In the genomic region with DNA sequence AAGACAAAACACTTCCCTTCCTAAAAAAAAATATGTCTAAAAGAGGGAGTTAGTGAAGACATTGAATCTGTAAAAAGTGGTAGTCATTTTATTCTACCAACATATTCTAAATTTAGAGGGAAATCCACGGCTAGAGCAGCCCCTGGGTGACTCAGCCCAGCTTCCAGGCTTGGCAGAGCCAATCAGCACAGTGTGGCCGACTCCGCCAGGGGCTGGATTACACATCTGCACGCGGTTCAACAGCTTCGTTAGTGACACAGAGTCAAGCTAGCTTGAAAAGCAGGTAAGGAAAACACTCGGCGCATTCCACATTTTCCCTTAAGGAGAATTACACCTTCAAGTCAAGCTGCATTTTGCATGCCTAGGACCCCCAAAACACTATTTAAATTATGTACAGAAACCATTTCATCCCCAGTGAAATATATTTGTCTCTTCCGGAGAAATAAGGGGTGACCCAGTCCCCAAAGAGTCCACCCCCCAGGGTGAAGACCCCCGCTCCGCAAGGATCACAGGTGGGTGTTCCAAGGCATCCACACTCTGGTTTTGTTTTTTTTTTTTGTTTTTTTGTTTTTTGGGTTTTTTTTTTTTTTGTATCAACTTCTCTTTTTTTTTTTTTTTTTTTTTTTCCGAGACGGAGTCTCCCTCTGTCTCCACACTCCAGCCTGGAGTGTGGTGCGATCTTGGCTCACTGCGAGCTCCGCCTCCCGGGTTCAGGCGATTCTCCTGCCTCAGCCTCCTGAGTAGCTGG, we compare ENCODE assay signal across 9 cellular contexts. TPM values are rescaled to one million over a fixed set of nuclear protein-coding genes. Genes with fewer than 3 reads are reported as not detected.
A peak's percentile ranks its signal among the peaks of the same experiment; 100 is the strongest.
DNase-seq lines count a peak whose midpoint lies in the region; ATAC-seq and TF ChIP-seq lines count a peak whose summit lies in the region.
"Had no signal": no experiment of that assay in that cellular context is flagged by ENCODE, and none has a peak within 500 bp of the region (broad histone marks: within the 10 kb centered on the region; RNA-seq: fewer than 3 reads in every experiment).

No MANE protein-coding gene starts in this region.

- no peak overlapping the region for H3K27ac Mint-ChIP-seq in T-helper 2 cell treated with Interferon-gamma antibody and Interleukin-4, amounts not matched to agents 5 μg/mL and 100 μg/mL, for 36 hours
- no peak overlapping the region for H3K27ac Mint-ChIP-seq in activated CD4-positive, alpha-beta memory T cell treated with anti-CD3 and anti-CD28 coated beads for 36 hours

- H3K18ac ChIP-seq in IMR-90 (ENCODE audit: low read depth, low read length), result no peak overlapping the region

- H3K9ac ChIP-seq in IMR-90 (ENCODE audit: low read depth, low read length), result no peak overlapping the region

- intact Hi-C loops in IMR-90 (cut with micrococcal nuclease), result no loop called here
- intact Hi-C loops in lower leg skin (cut with DNase I; ENCODE audit: low total_unique reads), result no loop called here
- intact Hi-C loops in activated CD4-positive, alpha-beta memory T cell treated with anti-CD3 and anti-CD28 coated beads for 36 hours (cut with micrococcal nuclease), result no loop called here

- no peak overlapping the region for H2AK9ac ChIP-seq in IMR-90 (replicated peaks; ENCODE audit: low read depth, low read length, poor library complexity)

- no peak overlapping the region for H4K91ac ChIP-seq in IMR-90 (ENCODE audit: insufficient read depth, low read depth, low read length)

- TF ChIP-seq POLR2A in IMR-90 (IDR thresholded peaks at IDR 0.05; ENCODE audit: low read depth, low read length) (no peak), lower leg skin (IDR thresholded peaks at IDR 0.05) (no peak)

- H3K56ac ChIP-seq in IMR-90 (ENCODE audit: extremely low read depth, insufficient read depth, low read length), result no peak overlapping the region

- dilution Hi-C loops in IMR-90 (cut with HindIII; ENCODE audit: low sequenced_read_pairs, unreplicated experiment), result no loop called here

- H3K27ac ChIP-seq in IMR-90 (ENCODE audit: insufficient read depth, low read length) (no peak overlapping the region), brain microvascular endothelial cell (peak overlapping the region; percentile 88)

- 61% methylated on average over 5 of the region's 18 CpGs; no CpG with 5 or more reads in 1 of the 2 experiments for WGBS in IMR-90 (ENCODE audit: extremely low coverage in 2 of 2, insufficient read length in 1 of 2), 2 experiments
- WGBS in lower leg skin, 2 donors, result 51 to 56% methylated on average over 18 of the region's 18 CpGs

- H4K5ac ChIP-seq in IMR-90 (ENCODE audit: low read depth, low read length), result no peak overlapping the region

- no peaks in the 10 kb centered on the region for H3K9me3 Mint-ChIP-seq in T-helper 2 cell treated with Interferon-gamma antibody and Interleukin-4, amounts not matched to agents 5 μg/mL and 100 μg/mL, for 36 hours
- no peaks in the 10 kb centered on the region for H3K9me3 Mint-ChIP-seq in activated CD4-positive, alpha-beta memory T cell treated with anti-CD3 and anti-CD28 coated beads for 36 hours

- ATAC-seq in IMR-90 (ENCODE audit: low read depth) (no peak), GM19324 (IDR thresholded peaks at IDR 0.05; ENCODE audit: low FRiP score, unreplicated experiment) (no peak), GM18873 (IDR thresholded peaks at IDR 0.05; ENCODE audit: low FRiP score, unreplicated experiment) (no peak)

- H2BK5ac ChIP-seq in IMR-90 (ENCODE audit: low read depth, low read length, poor library complexity, severe bottlenecking), result no peak overlapping the region

- no peaks in the 10 kb centered on the region for H4K20me1 ChIP-seq in IMR-90 (ENCODE audit: insufficient read depth, low read length)

- H3K4me2 ChIP-seq in IMR-90 (ENCODE audit: low read depth, low read length), result no peak overlapping the region

- BruUV-seq in IMR-90 (replicated peaks; lab: Mats Ljungman, UMichigan), result no TSS peak

- peaks cover 8% of the 10 kb centered on the region for H3K4me1 ChIP-seq in IMR-90 (ENCODE audit: control insufficient read depth, insufficient read depth, low read length)

- no peaks in the 10 kb centered on the region for H3K79me1 ChIP-seq in IMR-90 (ENCODE audit: low read depth in 1 of 2, low read length in 2 of 2)

- TF ChIP-seq CTCF in IMR-90 (conservative IDR thresholded peaks at IDR 0.05; ENCODE audit: low read depth, low read length) (no peak), brain microvascular endothelial cell (IDR thresholded peaks at IDR 0.05; ENCODE audit: low read depth, low read length, missing control alignments) (no peak), lower leg skin (IDR thresholded peaks at IDR 0.05) (no peak)

- H2AK5ac ChIP-seq in IMR-90 (ENCODE audit: low read depth, low read length), result no peak overlapping the region

- H3K4me1 Mint-ChIP-seq in T-helper 2 cell treated with Interferon-gamma antibody and Interleukin-4, amounts not matched to agents 5 μg/mL and 100 μg/mL, for 36 hours (ENCODE audit: low read depth), result peaks cover 6% of the 10 kb centered on the region
- H3K4me1 Mint-ChIP-seq in activated CD4-positive, alpha-beta memory T cell treated with anti-CD3 and anti-CD28 coated beads for 36 hours (ENCODE audit: low read depth), result peaks cover 17% of the 10 kb centered on the region

- in situ Hi-C loops in IMR-90 (cut with MboI; ENCODE audit: low sequenced_read_pairs), result no loop called here
- in situ Hi-C loops in brain microvascular endothelial cell (cut with HindIII; ENCODE audit: low pct_ligation_motif_present, low sequenced_read_pairs), result no loop called here

- CTCF ChIA-PET in IMR-90 (lab: Yijun Ruan, JAX), result no interaction called here
- CTCF ChIA-PET in activated CD4-positive, alpha-beta memory T cell treated with anti-CD3 and anti-CD28 coated beads for 36 hours (lab: Charles Lee), result no interaction called here

- H2BK15ac ChIP-seq in IMR-90 (ENCODE audit: low read depth, low read length), result no peak overlapping the region

- H3K36me3 Mint-ChIP-seq in T-helper 2 cell treated with Interferon-gamma antibody and Interleukin-4, amounts not matched to agents 5 μg/mL and 100 μg/mL, for 36 hours (ENCODE audit: low read depth), result no peaks in the 10 kb centered on the region
- H3K36me3 Mint-ChIP-seq in activated CD4-positive, alpha-beta memory T cell treated with anti-CD3 and anti-CD28 coated beads for 36 hours, result no peaks in the 10 kb centered on the region

- DNase-seq in A172 (ENCODE audit: low spot score), result peak; percentile 80
- DNase-seq in IMR-90, result peak; percentile 55
- peak; percentile 91 for DNase-seq in brain microvascular endothelial cell
- peak; percentile 82 to 93 for DNase-seq in lower leg skin (ENCODE audit: low spot score in 2 of 2)
- DNase-seq in T-helper 2 cell treated with Interferon-gamma antibody and Interleukin-4, amounts not matched to agents 5 μg/mL and 100 μg/mL, for 36 hours (ENCODE audit: low spot score), result no peak
- DNase-seq in activated CD4-positive, alpha-beta memory T cell treated with anti-CD3 and anti-CD28 coated beads for 36 hours, result no peak
- DNase-seq: activated CD4-positive, alpha-beta T cell treated with anti-CD3 and anti-CD28 coated beads for 4 hours had no signal

- TF ChIP-seq RAD21 in IMR-90 (IDR thresholded peaks at IDR 0.05; ENCODE audit: low read length), result no peak

- no peak overlapping the region for H4K8ac ChIP-seq in IMR-90 (ENCODE audit: low read depth in 2 of 2, low read length in 2 of 2)

- no peak overlapping the region for H3K14ac ChIP-seq in IMR-90 (replicated peaks; ENCODE audit: low read depth, low read length)

- H3K4ac ChIP-seq in IMR-90 (ENCODE audit: low read depth, low read length), result no peak overlapping the region

- H3K23ac ChIP-seq in IMR-90 (ENCODE audit: low read depth, low read length), result no peak overlapping the region

- peaks cover 12% of the 10 kb centered on the region for H3K27me3 Mint-ChIP-seq in T-helper 2 cell treated with Interferon-gamma antibody and Interleukin-4, amounts not matched to agents 5 μg/mL and 100 μg/mL, for 36 hours (ENCODE audit: low read depth)
- no peaks in the 10 kb centered on the region for H3K27me3 Mint-ChIP-seq in activated CD4-positive, alpha-beta memory T cell treated with anti-CD3 and anti-CD28 coated beads for 36 hours

- peak overlapping the region; percentile 68 for H2AFZ ChIP-seq in IMR-90 (replicated peaks; ENCODE audit: low read length, poor library complexity)

- H2BK120ac ChIP-seq in IMR-90 (ENCODE audit: low read depth, low read length), result no peak overlapping the region

- no peak overlapping the region for H3K4me3 ChIP-seq in IMR-90 (ENCODE audit: insufficient read depth, low read depth, low read length)
- H3K4me3 ChIP-seq in brain microvascular endothelial cell (ENCODE audit: low read depth, low read length), result no peak overlapping the region
- no peak overlapping the region for H3K4me3 ChIP-seq in lower leg skin (ENCODE audit: low read depth, poor library complexity, severe bottlenecking)

- no peak overlapping the region for H3K4me3 Mint-ChIP-seq in T-helper 2 cell treated with Interferon-gamma antibody and Interleukin-4, amounts not matched to agents 5 μg/mL and 100 μg/mL, for 36 hours
- H3K4me3 Mint-ChIP-seq in activated CD4-positive, alpha-beta memory T cell treated with anti-CD3 and anti-CD28 coated beads for 36 hours, result no peak overlapping the region

- no peak overlapping the region for H2BK20ac ChIP-seq in IMR-90 (ENCODE audit: low read depth, low read length)

- H3K36me3 ChIP-seq in IMR-90 (ENCODE audit: control insufficient read depth, insufficient read depth, low read length) (no peaks in the 10 kb centered on the region), brain microvascular endothelial cell (replicated peaks) (no peaks in the 10 kb centered on the region)

- H3K27me3 ChIP-seq in IMR-90 (ENCODE audit: control insufficient read depth, insufficient read depth, low read length), result no peaks in the 10 kb centered on the region; the same call in 1 of the 2 replicates
- H3K27me3 ChIP-seq in brain microvascular endothelial cell (replicated peaks), result no peaks in the 10 kb centered on the region

- H3K9me1 ChIP-seq in IMR-90 (ENCODE audit: insufficient read depth, low read length), result peaks cover 2% of the 10 kb centered on the region; the same call in 1 of the 2 replicates

- POLR2A ChIA-PET in IMR-90 (lab: Charles Lee; ENCODE audit: unreplicated experiment), result interaction anchor here (0.6 kb wide), 1 partner anchor 1473 kb away, joined by 6 read pairs; no protein-coding TSS in a partner anchor
- POLR2A ChIA-PET in activated CD4-positive, alpha-beta memory T cell treated with anti-CD3 and anti-CD28 coated beads for 36 hours (lab: Charles Lee), result no interaction called here

- H3K9me3 ChIP-seq in IMR-90 (ENCODE audit: control insufficient read depth, insufficient read depth, low read length), result no peaks in the 10 kb centered on the region

TF ChIP-seq in IMR-90, 13 proteins besides CTCF, POLR2A, EP300 and RAD21 (continues in another document):
- no peak for TF ChIP-seq NFE2L2 (IDR thresholded peaks at IDR 0.05; ENCODE audit: low read depth, low read length)
- TF ChIP-seq BHLHE40 (IDR thresholded peaks at IDR 0.05; ENCODE audit: low read depth, low read length), result no peak

RNA-seq across cellular contexts. Expression of gene ARID1B, which starts 58.4 kb away (rescaled TPM):
- total RNA-seq in A172 (2014; rRNA removed; shearing (Covaris generic)), result 13.8 and 14.4 TPM in 2 replicates
- 14.5 and 22.8 TPM in 2 replicates for total RNA-seq in IMR-90 (2012; rRNA removed)
- polyA plus RNA-seq in IMR-90 (2012; rRNA removed), result 17.5 and 20.1 TPM in 2 replicates
- 9.7 and 16.0 TPM in 2 replicates for polyA plus RNA-seq in IMR-90 (2012; cell fraction: cytosol; rRNA removed)
- polyA plus RNA-seq in IMR-90 (2012; cell fraction: nucleus; rRNA removed; ENCODE audit: low replicate concordance), result 28.7 and 32.4 TPM in 2 replicates
- 100 to 1,000 TPM in 3 of 4 donors, 10 to 100 TPM in 1; 87.3 to 132 (median 102) TPM for total RNA-seq in lower leg skin
- 10 to 100 TPM; 39.0 to 41.5 TPM for total RNA-seq in activated CD4-positive, alpha-beta memory T cell treated with anti-CD3 and anti-CD28 coated beads for 36 hours

Comparison
In these comparisons a context has a peak if more than half of its experiments do, and no peak if none do; other contexts are left out.
1. DNase-seq: peak in A172 (single experiment), IMR-90 (single experiment), brain microvascular endothelial cell (single experiment) and lower leg skin (2 of 2); none in T-helper 2 cell treated with Interferon-gamma antibody and Interleukin-4, amounts not matched to agents 5 μg/mL and 100 μg/mL, for 36 hours (single experiment) and activated CD4-positive, alpha-beta memory T cell treated with anti-CD3 and anti-CD28 coated beads for 36 hours (single experiment).